2 cellular contexts compared by ENCODE assay signal in genomic region chr19:14765403-14765802, GRCh38. TPM values are rescaled to one million over a fixed set of nuclear protein-coding genes. Genes with fewer than 3 reads are reported as not detected.
"Had no signal": no experiment of that assay in that cellular context is flagged by ENCODE, and none has a peak within 500 bp of the region (broad histone marks: within the 10 kb centered on the region; RNA-seq: fewer than 3 reads in every experiment).

No MANE protein-coding gene starts in this region.

RNA-seq across cellular contexts. Expression of gene ADGRE2, which starts 13.0 kb away (rescaled TPM):
- total RNA-seq: IMR-90, M059J had no signal
